In genomic region chr9:116300360-116300759, GRCh38 we compare ENCODE assay signal across 25 cellular contexts.
"Had no signal": no experiment of that assay in that cellular context is flagged by ENCODE, and none has a peak within 500 bp of the region (broad histone marks: within the 10 kb centered on the region; RNA-seq: fewer than 3 reads in every experiment).

No MANE protein-coding gene starts in this region.

- H3K4me3 Mint-ChIP-seq: activated naive CD4-positive, alpha-beta T cell treated with anti-CD3 and anti-CD28 coated beads for 36 hours; activated naive CD8-positive, alpha-beta T cell treated with anti-CD3 and anti-CD28 coated beads, Interleukin-2, amount 10 ng/mL, durations not matched to agents 7 days and 5 days; activated T-helper 1 cell treated with anti-CD3 and anti-CD28 coated beads, Interleukin-12 subunit alpha, Interleukin-12 subunit beta, Interleukin-2, Interleukin-4 antibody, amounts not matched to agents 30 ng/mL and 10 ng/mL and 1 ng/mL, durations not matched to agents 14 hours and 24 hours and 36 hours; brain; immature natural killer cell; mesothelial cell of epicardium; natural killer cell; stimulated activated naive B cell treated with anti-CD40 and anti-IgM and Interleukin-4, amounts not matched to agents 10 μg/mL and 1 μg/mL and 100 μg/mL, for 72 hours; T-helper 1 cell treated with Interleukin-12 subunit alpha and Interleukin-12 subunit beta and Interleukin-4 antibody, amounts not matched to agents 30 μg/mL and 1 μg/mL, for 36 hours had no signal

- H3K36me3 Mint-ChIP-seq: activated naive CD8-positive, alpha-beta T cell treated with anti-CD3 and anti-CD28 coated beads, Interleukin-2, amount 10 ng/mL, durations not matched to agents 7 days and 5 days; brain; immature natural killer cell; mesothelial cell of epicardium; natural killer cell; stimulated activated naive B cell treated with anti-CD40 and anti-IgM and Interleukin-4, amounts not matched to agents 10 μg/mL and 1 μg/mL and 100 μg/mL, for 72 hours had no signal

- H3K27me3 Mint-ChIP-seq: activated naive CD8-positive, alpha-beta T cell treated with anti-CD3 and anti-CD28 coated beads, Interleukin-2, amount 10 ng/mL, durations not matched to agents 7 days and 5 days; stimulated activated naive B cell treated with anti-CD40 and anti-IgM and Interleukin-4, amounts not matched to agents 10 μg/mL and 1 μg/mL and 100 μg/mL, for 72 hours had no signal

- DNase-seq: activated CD4-positive, alpha-beta T cell treated with anti-CD3 and anti-CD28 coated beads for 48 hours; activated CD4-positive, alpha-beta T cell treated with anti-CD3 and anti-CD28 coated beads, Interleukin-2, amount 50 U/mL, for 48 hours; activated CD8-positive, alpha-beta memory T cell treated with anti-CD3 and anti-CD28 coated beads for 24 hours; activated effector memory CD4-positive, alpha-beta T cell treated with anti-CD3 and anti-CD28 coated beads, Interleukin-2, amount 50 U/mL, for 16 hours; activated naive CD4-positive, alpha-beta T cell treated with anti-CD3 and anti-CD28 coated beads for 36 hours; activated naive CD8-positive, alpha-beta T cell treated with anti-CD3 and anti-CD28 coated beads, Interleukin-2, amount 10 ng/mL, durations not matched to agents 7 days and 5 days; dermis blood vessel endothelial cell; effector CD8-positive, alpha-beta T cell; immature natural killer cell; kidney; left colon; mammary epithelial cell; natural killer cell; pancreas; stimulated activated CD4-positive, alpha-beta T cell treated with anti-CD3 and anti-CD28 coated beads, Interleukin-15, amount 100 ng/mL, for 24 hours; stimulated activated CD4-positive, alpha-beta T cell treated with anti-CD3 and anti-CD28 coated beads, Interleukin-2, amount 100 ng/mL, for 24 hours; stimulated activated naive B cell treated with anti-CD40 and anti-IgM and Interleukin-4, amounts not matched to agents 10 μg/mL and 1 μg/mL and 100 μg/mL, for 72 hours; stomach; T-helper 9 cell; WERI-Rb-1 had no signal

- ATAC-seq: activated CD4-positive, CD25-positive, alpha-beta regulatory T cell treated with anti-CD3 and anti-CD28 coated beads, Interleukin-2, amount 50 U/mL, for 24 hours; left colon; natural killer cell; pancreas; stimulated activated naive B cell treated with anti-CD40 and anti-IgM and Interleukin-4, amounts not matched to agents 10 μg/mL and 1 μg/mL and 100 μg/mL, for 72 hours had no signal

- H3K4me1 Mint-ChIP-seq: activated naive CD8-positive, alpha-beta T cell treated with anti-CD3 and anti-CD28 coated beads, Interleukin-2, amount 10 ng/mL, durations not matched to agents 7 days and 5 days; immature natural killer cell; mesothelial cell of epicardium; natural killer cell; stimulated activated naive B cell treated with anti-CD40 and anti-IgM and Interleukin-4, amounts not matched to agents 10 μg/mL and 1 μg/mL and 100 μg/mL, for 72 hours had no signal

- H3K27ac Mint-ChIP-seq: activated naive CD4-positive, alpha-beta T cell treated with anti-CD3 and anti-CD28 coated beads for 36 hours; activated naive CD8-positive, alpha-beta T cell treated with anti-CD3 and anti-CD28 coated beads, Interleukin-2, amount 10 ng/mL, durations not matched to agents 7 days and 5 days; activated T-helper 1 cell treated with anti-CD3 and anti-CD28 coated beads, Interleukin-12 subunit alpha, Interleukin-12 subunit beta, Interleukin-2, Interleukin-4 antibody, amounts not matched to agents 30 ng/mL and 10 ng/mL and 1 ng/mL, durations not matched to agents 14 hours and 24 hours and 36 hours; immature natural killer cell; mesothelial cell of epicardium; natural killer cell; stimulated activated naive B cell treated with anti-CD40 and anti-IgM and Interleukin-4, amounts not matched to agents 10 μg/mL and 1 μg/mL and 100 μg/mL, for 72 hours; T-helper 1 cell treated with Interleukin-12 subunit alpha and Interleukin-12 subunit beta and Interleukin-4 antibody, amounts not matched to agents 30 μg/mL and 1 μg/mL, for 36 hours had no signal

- H3K9me3 Mint-ChIP-seq: activated T-helper 1 cell treated with anti-CD3 and anti-CD28 coated beads, Interleukin-12 subunit alpha, Interleukin-12 subunit beta, Interleukin-2, Interleukin-4 antibody, amounts not matched to agents 30 ng/mL and 10 ng/mL and 1 ng/mL, durations not matched to agents 14 hours and 24 hours and 36 hours; brain; mesothelial cell of epicardium; T-helper 1 cell treated with Interleukin-12 subunit alpha and Interleukin-12 subunit beta and Interleukin-4 antibody, amounts not matched to agents 30 μg/mL and 1 μg/mL, for 36 hours had no signal
